ENCODE assay signal across 9 cellular contexts in genomic region chr17:41907185-41907556, GRCh38. TPM values are rescaled to one million over a fixed set of nuclear protein-coding genes. Genes with fewer than 3 reads are reported as not detected.
DNase-seq lines count a peak whose midpoint lies in the region; ATAC-seq and TF ChIP-seq lines count a peak whose summit lies in the region.
"Had no signal": no experiment of that assay in that cellular context is flagged by ENCODE, and none has a peak within 500 bp of the region (broad histone marks: within the 10 kb centered on the region; RNA-seq: fewer than 3 reads in every experiment).

No MANE protein-coding gene starts in this region.

- no peaks in the 10 kb centered on the region for H3K27me3 Mint-ChIP-seq in type B pancreatic cell

- CTCF ChIA-PET in RWPE1 (lab: Yijun Ruan, JAX): no interaction called here

- no peak for TF ChIP-seq POLR2A in GM18505 (IDR thresholded peaks at IDR 0.05; ENCODE audit: borderline replicate concordance, extremely low read depth, insufficient read depth, insufficient read length)

- TF ChIP-seq CTCF in RWPE1 (conservative IDR thresholded peaks at IDR 0.05; ENCODE audit: low read depth) (no peak), foreskin fibroblast (IDR thresholded peaks at IDR 0.05; ENCODE audit: low read depth, low read length) (no peak), type B pancreatic cell (conservative IDR thresholded peaks at IDR 0.05) (no peak), GM13976 (IDR thresholded peaks at IDR 0.05; ENCODE audit: borderline replicate concordance, control extremely low read depth, extremely low read depth, insufficient read depth, missing control alignments) (no peak)

- POLR2A ChIA-PET in RWPE1 (lab: Yijun Ruan, JAX; ENCODE audit: low non-redundant PET): no interaction called here

- no peak for ATAC-seq in GM18505 (IDR thresholded peaks at IDR 0.05; ENCODE audit: unreplicated experiment)

- H3K27ac Mint-ChIP-seq in type B pancreatic cell: peak overlapping the region; percentile 80

- no peak overlapping the region for H3K4me3 ChIP-seq in foreskin fibroblast (ENCODE audit: low read depth in 1 of 2, low read length in 2 of 2)
- H3K4me3 ChIP-seq: PC-9 had no signal

- H3K4me1 Mint-ChIP-seq in type B pancreatic cell (ENCODE audit: unreplicated experiment): peaks cover 4% of the 10 kb centered on the region

- peaks cover 21% of the 10 kb centered on the region for H3K36me3 Mint-ChIP-seq in type B pancreatic cell

- DNase-seq in H4 (ENCODE audit: low spot score) (peak; percentile 60), RWPE1 (ENCODE audit: low spot score) (no peak), foreskin fibroblast (peak; percentile 24 to 53), type B pancreatic cell (ENCODE audit: extremely low spot score, unreplicated experiment) (no peak), GM13976 (ENCODE audit: low spot score) (no peak), superior temporal gyrus (ENCODE audit: extremely low spot score) (no peak)
- DNase-seq: hippocampal formation, PC-9 had no signal

- H3K4me3 Mint-ChIP-seq in type B pancreatic cell: no peak overlapping the region

- peak overlapping the region; percentile 34 for H3K27ac ChIP-seq in RWPE1
- H3K27ac ChIP-seq: PC-9 had no signal

- H3K9me3 Mint-ChIP-seq in type B pancreatic cell: no peaks in the 10 kb centered on the region

- in situ Hi-C loops in GM13976 (cut with MboI; ENCODE audit: low sequenced_read_pairs, unreplicated experiment): no loop called here

RNA-seq across cellular contexts. Expression of gene ACLY, which starts 11.6 kb away (rescaled TPM):
- total RNA-seq in H4 (2014; rRNA removed; shearing (Covaris generic)): 98.9 and 101 TPM in 2 replicates
- total RNA-seq in type B pancreatic cell (ENCODE audit: low replicate concordance): 160 and 161 TPM in 2 replicates

RNA-seq across cellular contexts. Expression of gene ODAD4, which starts 23.2 kb away (rescaled TPM):
- 1.2 and 1.4 TPM in 2 replicates for total RNA-seq in H4 (2014; rRNA removed; shearing (Covaris generic))
- 1.9 and 4.5 TPM in 2 replicates for total RNA-seq in type B pancreatic cell (ENCODE audit: low replicate concordance)

RNA-seq across cellular contexts. Expression of gene KLHL11, which starts 41.9 kb away (rescaled TPM):
- total RNA-seq in H4 (2014; rRNA removed; shearing (Covaris generic)): 14.2 and 14.3 TPM in 2 replicates
- 20.5 and 20.6 TPM in 2 replicates for total RNA-seq in type B pancreatic cell (ENCODE audit: low replicate concordance)

RNA-seq across cellular contexts. Expression of gene CNP, which starts 59.4 kb away (rescaled TPM):
- total RNA-seq in H4 (2014; rRNA removed; shearing (Covaris generic)): 47.5 and 64.8 TPM in 2 replicates
- total RNA-seq in type B pancreatic cell (ENCODE audit: low replicate concordance): 60.0 and 84.3 TPM in 2 replicates

Comparison
In these comparisons a context has a peak if more than half of its experiments do, and no peak if none do; other contexts are left out.
1. DNase-seq: peak in H4 (single experiment) and foreskin fibroblast (2 of 2); none in RWPE1 (single experiment), type B pancreatic cell (single experiment), GM13976 (single experiment) and superior temporal gyrus (single experiment).